ENCODE assay signal across 8 cellular contexts in the genomic region with DNA sequence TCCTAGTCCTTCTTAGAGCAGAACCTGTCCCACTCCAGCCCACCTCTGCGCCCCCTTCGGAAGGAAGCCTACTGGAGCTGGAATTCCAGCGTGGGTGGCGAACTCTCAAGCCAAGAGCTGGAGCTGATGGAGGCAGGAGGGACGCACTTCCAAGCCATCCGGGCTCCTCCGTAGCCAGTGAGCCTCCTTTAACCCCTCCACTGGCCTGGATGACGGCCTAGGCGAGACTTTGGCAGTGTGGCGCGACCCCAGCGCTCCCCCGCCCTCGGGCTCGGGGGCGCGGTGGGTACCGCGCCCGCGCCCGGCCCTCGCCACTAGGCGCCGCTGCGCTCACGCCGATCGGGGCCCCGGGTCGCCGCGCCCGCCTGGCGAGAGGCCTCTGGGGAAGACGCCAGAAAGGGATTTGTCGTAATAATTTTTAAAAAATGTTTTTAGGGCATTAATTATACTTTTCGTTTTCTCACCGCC.
DNase-seq lines count a peak whose midpoint lies in the region; ATAC-seq lines count a peak whose summit lies in the region.

No MANE protein-coding gene starts in this region.

- ATAC-seq in HG03139 (IDR thresholded peaks at IDR 0.05; ENCODE audit: unreplicated experiment): no peak

- peak overlapping the region; percentile 19 for H3K27ac ChIP-seq in cingulate gyrus (ENCODE audit: low read depth, low read length)

- DNase-seq in D341Med (ENCODE audit: low spot score) (peak; percentile 86), HK-2 (ENCODE audit: unreplicated experiment) (peak; percentile 58), medulla oblongata (ENCODE audit: extremely low spot score) (peak; percentile 16), NCI-H226 (no peak), NCI-H510A treated with DMSO at 0.1 percent for 48 hours (lab: John Stamatoyannopoulos, UW) (no peak), NCI-H1105 (lab: John Stamatoyannopoulos, UW) (no peak)

Comparison
In these comparisons a context has a peak if more than half of its experiments do, and no peak if none do; other contexts are left out.
1. DNase-seq: peak in D341Med (single experiment), HK-2 (single experiment) and medulla oblongata (single experiment); none in NCI-H226 (single experiment), NCI-H510A treated with DMSO at 0.1 percent for 48 hours (single experiment) and NCI-H1105 (single experiment).